ENCODE assay signal across 15 cellular contexts in genomic region chr5:96817496-96817895, GRCh38. TPM values are rescaled to one million over a fixed set of nuclear protein-coding genes. Genes with fewer than 3 reads are reported as not detected.
A peak's percentile ranks its signal among the peaks of the same experiment; 100 is the strongest.
DNase-seq lines count a peak whose midpoint lies in the region; ATAC-seq and TF ChIP-seq lines count a peak whose summit lies in the region.
"Had no signal": no experiment of that assay in that cellular context is flagged by ENCODE, and none has a peak within 500 bp of the region (broad histone marks: within the 10 kb centered on the region; RNA-seq: fewer than 3 reads in every experiment).

No MANE protein-coding gene starts in this region.

- no peaks in the 10 kb centered on the region for H3K27me3 ChIP-seq in CD4-positive, CD25-positive, alpha-beta regulatory T cell (ENCODE audit: control insufficient read depth, insufficient read depth, low read length)
- no peaks in the 10 kb centered on the region; the same call in 1 of the 2 replicates for H3K27me3 ChIP-seq in Caco-2 (replicated peaks; ENCODE audit: control insufficient read depth, insufficient read depth, low read length)
- H3K27me3 ChIP-seq: cardiac muscle cell, tibial artery had no signal

- H3K4me3 Mint-ChIP-seq in CD4-positive, CD25-positive, alpha-beta regulatory T cell, result peak overlapping the region; percentile 78 to 90 (median 80)
- H3K4me3 Mint-ChIP-seq in activated CD4-positive, alpha-beta memory T cell treated with anti-CD3 and anti-CD28 coated beads for 36 hours, result peak overlapping the region; percentile 78
- H3K4me3 Mint-ChIP-seq in Caco-2 (ENCODE audit: unreplicated experiment), result no peak overlapping the region
- H3K4me3 Mint-ChIP-seq: neural crest cell had no signal

- no peak for TF ChIP-seq CTCF in HEK293 (tag by site-specific recombination; IDR thresholded peaks at IDR 0.05)
- no peak for TF ChIP-seq CTCF in Caco-2 (IDR thresholded peaks at IDR 0.05; ENCODE audit: insufficient read depth in 1 of 2, low read depth in 1 of 2, low read length in 1 of 2, severe bottlenecking in 1 of 2, unreplicated experiment in 1 of 2)
- no peak for TF ChIP-seq CTCF in RWPE1 (conservative IDR thresholded peaks at IDR 0.05; ENCODE audit: low read depth)

- DNase-seq in CD4-positive, CD25-positive, alpha-beta regulatory T cell, result no peak
- DNase-seq in activated CD4-positive, alpha-beta memory T cell treated with anti-CD3 and anti-CD28 coated beads for 36 hours, result no peak
- DNase-seq in medulla oblongata (ENCODE audit: extremely low spot score) (peak; percentile 44), Caco-2 (no peak), RWPE1 (ENCODE audit: low spot score) (no peak), hepatic stellate cell (ENCODE audit: low spot score) (no peak)
- DNase-seq: Calu3, hypothalamus, left ventricle myocardium inferior, tibial artery had no signal

- H3K27me3 Mint-ChIP-seq in CD4-positive, CD25-positive, alpha-beta regulatory T cell, result no peaks in the 10 kb centered on the region
- H3K27me3 Mint-ChIP-seq in activated CD4-positive, alpha-beta memory T cell treated with anti-CD3 and anti-CD28 coated beads for 36 hours, result no peaks in the 10 kb centered on the region
- H3K27me3 Mint-ChIP-seq in Caco-2 (ENCODE audit: insufficient read depth, unreplicated experiment), result no peaks in the 10 kb centered on the region

- peaks cover 38% of the 10 kb centered on the region for H3K4me1 ChIP-seq in CD4-positive, CD25-positive, alpha-beta regulatory T cell (ENCODE audit: control insufficient read depth, insufficient read depth, low read length, poor library complexity, severe bottlenecking)
- no peaks in the 10 kb centered on the region for H3K4me1 ChIP-seq in HEK293 (ENCODE audit: control insufficient read depth, insufficient read depth, low read length)
- peaks cover 7% of the 10 kb centered on the region for H3K4me1 ChIP-seq in Caco-2
- H3K4me1 ChIP-seq: tibial artery had no signal

- peaks cover 33 to 73% (median 37%) of the 10 kb centered on the region in 4 donors for H3K4me1 Mint-ChIP-seq in CD4-positive, CD25-positive, alpha-beta regulatory T cell
- H3K4me1 Mint-ChIP-seq in activated CD4-positive, alpha-beta memory T cell treated with anti-CD3 and anti-CD28 coated beads for 36 hours (ENCODE audit: low read depth), result peaks cover 67% of the 10 kb centered on the region
- H3K4me1 Mint-ChIP-seq in Caco-2 (ENCODE audit: low read depth, unreplicated experiment), result peaks cover 7% of the 10 kb centered on the region
- H3K4me1 Mint-ChIP-seq: neural crest cell had no signal

- CTCF ChIA-PET in HEK293 (lab: Yijun Ruan, JAX), result interaction anchor here (0.5 to 1.0 kb wide), 4 partner anchors 51 to 689 kb away, joined by 3 to 4 read pairs (median 4); no protein-coding TSS in a partner anchor
- CTCF ChIA-PET in activated CD4-positive, alpha-beta memory T cell treated with anti-CD3 and anti-CD28 coated beads for 36 hours (lab: Charles Lee), result interaction anchor here (0.9 kb wide), 1 partner anchor 344 kb away, joined by 3 read pairs; no protein-coding TSS in a partner anchor
- CTCF ChIA-PET in Caco-2 (lab: Charles Lee), result no interaction called here
- CTCF ChIA-PET in RWPE1 (lab: Yijun Ruan, JAX), result no interaction called here

- H3K9me3 ChIP-seq in CD4-positive, CD25-positive, alpha-beta regulatory T cell (ENCODE audit: control insufficient read depth in 2 of 2, low read length in 2 of 2), result no peaks in the 10 kb centered on the region
- H3K9me3 ChIP-seq in HEK293 (ENCODE audit: control insufficient read depth, insufficient read depth, low read depth, low read length) (no peaks in the 10 kb centered on the region), Caco-2 (no peaks in the 10 kb centered on the region)
- H3K9me3 ChIP-seq: left ventricle myocardium inferior, tibial artery had no signal

- H3K27ac ChIP-seq in CD4-positive, CD25-positive, alpha-beta regulatory T cell (ENCODE audit: insufficient read depth, low read length, poor library complexity, severe bottlenecking), result peak overlapping the region; percentile 75
- H3K27ac ChIP-seq in HEK293 (ENCODE audit: extremely low read depth, low read depth, low read length) (no peak overlapping the region), RWPE1 (no peak overlapping the region)
- H3K27ac ChIP-seq: cardiac muscle cell, epithelial cell of prostate, left ventricle myocardium inferior, tibial artery had no signal

- no peak for ATAC-seq in CD4-positive, CD25-positive, alpha-beta regulatory T cell (ENCODE audit: low read depth in 2 of 2)
- no peak for ATAC-seq in HG02885 (IDR thresholded peaks at IDR 0.05; ENCODE audit: poor library complexity, unreplicated experiment)

- no TSS peak for BruUV-seq in Caco-2 (replicated peaks; lab: Mats Ljungman, UMichigan)

- intact Hi-C loops in activated CD4-positive, alpha-beta memory T cell treated with anti-CD3 and anti-CD28 coated beads for 36 hours (cut with micrococcal nuclease), result loop anchor here (2.0 to 10.0 kb wide), 4 partner anchors 53 to 853 kb away; partner anchors contain the start of gene ELL2
- intact Hi-C loops in Caco-2 (cut with micrococcal nuclease; ENCODE audit: unreplicated experiment), result no loop called here

- no peaks in the 10 kb centered on the region for H3K36me3 Mint-ChIP-seq in CD4-positive, CD25-positive, alpha-beta regulatory T cell
- no peaks in the 10 kb centered on the region for H3K36me3 Mint-ChIP-seq in activated CD4-positive, alpha-beta memory T cell treated with anti-CD3 and anti-CD28 coated beads for 36 hours
- H3K36me3 Mint-ChIP-seq in Caco-2 (ENCODE audit: insufficient read depth, unreplicated experiment), result no peaks in the 10 kb centered on the region

- H3K27ac Mint-ChIP-seq in CD4-positive, CD25-positive, alpha-beta regulatory T cell, result peak overlapping the region; percentile 97 to 99 (median 98)
- H3K27ac Mint-ChIP-seq in activated CD4-positive, alpha-beta memory T cell treated with anti-CD3 and anti-CD28 coated beads for 36 hours, result peak overlapping the region; percentile 93
- no peak overlapping the region for H3K27ac Mint-ChIP-seq in Caco-2 (ENCODE audit: unreplicated experiment)

- peak overlapping the region; percentile 90 for H3K4me3 ChIP-seq in CD4-positive, CD25-positive, alpha-beta regulatory T cell (ENCODE audit: low read depth, low read length)
- H3K4me3 ChIP-seq in HEK293 (ENCODE audit: low read depth, low read length), result no peak overlapping the region
- no peak overlapping the region for H3K4me3 ChIP-seq in Caco-2 (ENCODE audit: low read depth, low read length)
- H3K4me3 ChIP-seq: cardiac muscle cell, left ventricle myocardium inferior, tibial artery had no signal

- H3K9me3 Mint-ChIP-seq in CD4-positive, CD25-positive, alpha-beta regulatory T cell, result no peaks in the 10 kb centered on the region
- H3K9me3 Mint-ChIP-seq in activated CD4-positive, alpha-beta memory T cell treated with anti-CD3 and anti-CD28 coated beads for 36 hours, result no peaks in the 10 kb centered on the region
- no peaks in the 10 kb centered on the region for H3K9me3 Mint-ChIP-seq in Caco-2 (ENCODE audit: unreplicated experiment)
- H3K9me3 Mint-ChIP-seq: neural crest cell had no signal

- POLR2A ChIA-PET in HEK293 (lab: Yijun Ruan, JAX) (interaction anchor here (2.1 kb wide), 1 partner anchor 10 kb away, joined by 6 read pairs; the partner anchor contains the start of gene ERAP1), Caco-2 (lab: Charles Lee) (no interaction called here), RWPE1 (lab: Yijun Ruan, JAX; ENCODE audit: low non-redundant PET) (interaction anchor here (1.7 kb wide), 1 partner anchor 10 kb away, joined by 7 read pairs; the partner anchor contains the start of gene ERAP1)
- POLR2A ChIA-PET in activated CD4-positive, alpha-beta memory T cell treated with anti-CD3 and anti-CD28 coated beads for 36 hours (lab: Charles Lee), result interaction anchor here (6.5 kb wide), 1 partner anchor 9 kb away, joined by 40 read pairs; the partner anchor contains the start of gene ERAP1

- no peaks in the 10 kb centered on the region for H3K36me3 ChIP-seq in CD4-positive, CD25-positive, alpha-beta regulatory T cell (ENCODE audit: control insufficient read depth, insufficient read depth, low read length)
- H3K36me3 ChIP-seq in HEK293 (ENCODE audit: control insufficient read depth in 2 of 2, insufficient read depth in 1 of 2, low read length in 2 of 2) (no peaks in the 10 kb centered on the region), Caco-2 (ENCODE audit: control insufficient read depth, insufficient read depth, low read length) (no peaks in the 10 kb centered on the region)
- H3K36me3 ChIP-seq: cardiac muscle cell, left ventricle myocardium inferior, tibial artery had no signal

TF ChIP-seq in HEK293, 187 proteins besides CTCF, POLR2A, EP300 and RAD21:
- TF ChIP-seq OSR2 (tag by site-specific recombination; IDR thresholded peaks at IDR 0.05) (peak; percentile 68), ZNF629 (tag by site-specific recombination; IDR thresholded peaks at IDR 0.05) (no peak)

RNA-seq across cellular contexts. Expression of gene ERAP1, which starts 9.8 kb away (rescaled TPM):
- 70.4 TPM for total RNA-seq in CD4-positive, CD25-positive, alpha-beta regulatory T cell
- 10 to 100 TPM; 47.3 to 64.3 (median 51.4) TPM for polyA plus RNA-seq in CD4-positive, CD25-positive, alpha-beta regulatory T cell
- total RNA-seq in activated CD4-positive, alpha-beta memory T cell treated with anti-CD3 and anti-CD28 coated beads for 36 hours, result 100 to 1,000 TPM in 1 of 2 experiments, 10 to 100 TPM in 1; 90.7 to 105 TPM
- total RNA-seq in Caco-2 (2022), result 31.8 and 32.0 TPM in 2 replicates

RNA-seq across cellular contexts. Expression of gene ERAP2, which starts 58.8 kb away (rescaled TPM):
- 134 TPM for total RNA-seq in CD4-positive, CD25-positive, alpha-beta regulatory T cell
- 100 to 1,000 TPM in 2 of 4 donors, 1 to 10 TPM in 2; 9.5 to 123 (median 63.6) TPM for polyA plus RNA-seq in CD4-positive, CD25-positive, alpha-beta regulatory T cell
- 10 to 100 TPM; 44.8 to 48.9 TPM for total RNA-seq in activated CD4-positive, alpha-beta memory T cell treated with anti-CD3 and anti-CD28 coated beads for 36 hours
- total RNA-seq in Caco-2 (2022), result 3.9 and 4.5 TPM in 2 replicates
- total RNA-seq: cardiac muscle cell, neural crest cell had no signal

Comparison
In these comparisons a context has a peak if more than half of its experiments do, and no peak if none do; other contexts are left out.
1. CTCF ChIA-PET loops: an anchor here in HEK293 (0.5 to 1.0 kb wide) and activated CD4-positive, alpha-beta memory T cell treated with anti-CD3 and anti-CD28 coated beads for 36 hours (0.9 kb wide); none called in Caco-2 and RWPE1.